In the genomic region with DNA sequence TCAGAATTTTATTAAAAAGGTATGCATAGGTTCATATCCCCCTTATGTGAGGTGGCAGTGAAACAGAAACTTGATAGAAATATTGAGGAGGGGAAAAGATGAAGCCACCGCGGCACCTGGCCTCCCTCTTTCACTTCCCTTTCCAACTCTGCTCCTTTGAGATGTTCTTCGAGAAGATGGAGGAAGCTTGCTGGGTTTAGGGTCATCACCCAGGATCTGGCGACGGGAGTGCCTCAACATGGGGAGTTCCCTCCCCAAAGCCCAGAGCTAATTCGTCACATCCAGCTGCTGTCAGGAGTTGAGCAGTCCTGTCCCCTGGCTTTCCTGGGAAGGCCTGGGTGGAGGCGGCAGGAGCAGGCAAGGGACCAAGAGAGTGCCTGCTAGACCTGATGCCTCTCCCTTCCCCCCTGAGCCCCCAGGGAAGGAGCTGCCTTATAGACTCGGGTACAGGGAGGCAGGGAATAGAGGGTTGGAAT, we compare ENCODE assay signal across 8 cellular contexts. TPM values are rescaled to one million over a fixed set of nuclear protein-coding genes. Genes with fewer than 3 reads are reported as not detected.
DNase-seq lines count a peak whose midpoint lies in the region; ATAC-seq and TF ChIP-seq lines count a peak whose summit lies in the region.

No MANE protein-coding gene starts in this region.

- no peaks in the 10 kb centered on the region for H3K9me3 Mint-ChIP-seq in activated T-helper 2 cell treated with anti-CD3 and anti-CD28 coated beads, Interferon-gamma antibody, Interleukin-2, Interleukin-4, amounts not matched to agents 10 μg/mL and 5 μg/mL and 100 μg/mL, durations not matched to agents 14 hours and 24 hours and 36 hours
- no peaks in the 10 kb centered on the region for H3K9me3 Mint-ChIP-seq in nephron

- DNase-seq in cardiac muscle cell (ENCODE audit: low read depth in 1 of 2, low spot score in 1 of 2) (no peak), cardiac septum (ENCODE audit: low spot score) (no peak), amniotic stem cell (lab: John Stamatoyannopoulos, UW) (no peak), Ammon's horn (ENCODE audit: low spot score) (no peak), NCI-H146 treated with DMSO at 0.1 percent for 48 hours (lab: John Stamatoyannopoulos, UW; ENCODE audit: unreplicated experiment) (no peak)
- no peak for DNase-seq in activated T-helper 2 cell treated with anti-CD3 and anti-CD28 coated beads, Interferon-gamma antibody, Interleukin-2, Interleukin-4, amounts not matched to agents 10 μg/mL and 5 μg/mL and 100 μg/mL, durations not matched to agents 14 hours and 24 hours and 36 hours (ENCODE audit: low spot score)

- H3K27me3 Mint-ChIP-seq in activated T-helper 2 cell treated with anti-CD3 and anti-CD28 coated beads, Interferon-gamma antibody, Interleukin-2, Interleukin-4, amounts not matched to agents 10 μg/mL and 5 μg/mL and 100 μg/mL, durations not matched to agents 14 hours and 24 hours and 36 hours (ENCODE audit: low read depth): no peaks in the 10 kb centered on the region
- H3K27me3 Mint-ChIP-seq in nephron (ENCODE audit: low read depth): no peaks in the 10 kb centered on the region

- peaks cover 66% of the 10 kb centered on the region for H3K4me1 Mint-ChIP-seq in activated T-helper 2 cell treated with anti-CD3 and anti-CD28 coated beads, Interferon-gamma antibody, Interleukin-2, Interleukin-4, amounts not matched to agents 10 μg/mL and 5 μg/mL and 100 μg/mL, durations not matched to agents 14 hours and 24 hours and 36 hours (ENCODE audit: low read depth)
- peaks cover 56% of the 10 kb centered on the region for H3K4me1 Mint-ChIP-seq in nephron

- no peak overlapping the region for H3K4me3 ChIP-seq in cardiac muscle cell

- intact Hi-C loops in cardiac septum (cut with DNase I): no loop called here
- intact Hi-C loops in activated T-helper 2 cell treated with anti-CD3 and anti-CD28 coated beads, Interferon-gamma antibody, Interleukin-2, Interleukin-4, amounts not matched to agents 10 μg/mL and 5 μg/mL and 100 μg/mL, durations not matched to agents 14 hours and 24 hours and 36 hours (cut with micrococcal nuclease): loop anchor here (1.0 to 10.0 kb wide), 6 partner anchors 11 to 480 kb away; no protein-coding TSS in a partner anchor

- peak; percentile 45 for ATAC-seq in HG03135 (IDR thresholded peaks at IDR 0.05; ENCODE audit: unreplicated experiment)

- no peaks in the 10 kb centered on the region for H3K9me3 ChIP-seq in cardiac muscle cell (ENCODE audit: low read depth)

- H3K4me1 ChIP-seq in cardiac muscle cell (ENCODE audit: low read depth): peaks cover 56% of the 10 kb centered on the region

- no peaks in the 10 kb centered on the region for H3K27me3 ChIP-seq in cardiac muscle cell

- peaks cover 18% of the 10 kb centered on the region for H3K36me3 Mint-ChIP-seq in activated T-helper 2 cell treated with anti-CD3 and anti-CD28 coated beads, Interferon-gamma antibody, Interleukin-2, Interleukin-4, amounts not matched to agents 10 μg/mL and 5 μg/mL and 100 μg/mL, durations not matched to agents 14 hours and 24 hours and 36 hours (ENCODE audit: low read depth)
- H3K36me3 Mint-ChIP-seq in nephron (ENCODE audit: low read depth): no peaks in the 10 kb centered on the region

- peak overlapping the region; percentile 99 for H3K27ac Mint-ChIP-seq in activated T-helper 2 cell treated with anti-CD3 and anti-CD28 coated beads, Interferon-gamma antibody, Interleukin-2, Interleukin-4, amounts not matched to agents 10 μg/mL and 5 μg/mL and 100 μg/mL, durations not matched to agents 14 hours and 24 hours and 36 hours
- peak overlapping the region; percentile 72 to 82 (median 78) for H3K27ac Mint-ChIP-seq in nephron

- peak overlapping the region; percentile 82 for H3K27ac ChIP-seq in cardiac muscle cell

- no peaks in the 10 kb centered on the region for H3K36me3 ChIP-seq in cardiac muscle cell

- peak overlapping the region; percentile 84 for H3K4me3 Mint-ChIP-seq in activated T-helper 2 cell treated with anti-CD3 and anti-CD28 coated beads, Interferon-gamma antibody, Interleukin-2, Interleukin-4, amounts not matched to agents 10 μg/mL and 5 μg/mL and 100 μg/mL, durations not matched to agents 14 hours and 24 hours and 36 hours (ENCODE audit: low read depth)
- H3K4me3 Mint-ChIP-seq in nephron: no peak overlapping the region

- TF ChIP-seq CTCF in cardiac muscle cell (IDR thresholded peaks at IDR 0.05; ENCODE audit: low read depth, low read length) (no peak), nephron (IDR thresholded peaks at IDR 0.05; ENCODE audit: unreplicated experiment in 3 of 3) (no peak)

RNA-seq across cellular contexts. Expression of gene RREB1, which starts 29.1 kb away (rescaled TPM):
- total RNA-seq in cardiac muscle cell (30.5 and 55.3 TPM in 2 replicates), cardiac septum (27.8 TPM)
- polyA plus RNA-seq in cardiac muscle cell: 15.4 and 22.1 TPM in 2 replicates
- total RNA-seq in activated T-helper 2 cell treated with anti-CD3 and anti-CD28 coated beads, Interferon-gamma antibody, Interleukin-2, Interleukin-4, amounts not matched to agents 10 μg/mL and 5 μg/mL and 100 μg/mL, durations not matched to agents 14 hours and 24 hours and 36 hours: 23.1 and 23.6 TPM in 2 replicates
